ENCODE assay signal across 8 cellular contexts in genomic region chr2:31234690-31235503, GRCh38. TPM values are rescaled to one million over a fixed set of nuclear protein-coding genes. Genes with fewer than 3 reads are reported as not detected.
DNase-seq lines count a peak whose midpoint lies in the region; TF ChIP-seq lines count a peak whose summit lies in the region.

No MANE protein-coding gene starts in this region.

- no peaks in the 10 kb centered on the region for H3K9me3 ChIP-seq in mononuclear cell (ENCODE audit: low read depth, low read length)

- TF ChIP-seq CTCF in chondrocyte (IDR thresholded peaks at IDR 0.05), result no peak

- intact Hi-C loops in posterior cingulate gyrus (cut with DNase I), result no loop called here

- H3K9me3 Mint-ChIP-seq in activated naive CD4-positive, alpha-beta T cell treated with anti-CD3 and anti-CD28 coated beads, Interleukin-2, amount 50 U/mL, for 24 hours, result no peaks in the 10 kb centered on the region
- no peaks in the 10 kb centered on the region for H3K9me3 Mint-ChIP-seq in chondrocyte (ENCODE audit: low read depth)

- H3K27me3 ChIP-seq in mononuclear cell (ENCODE audit: insufficient read depth, low read length), result no peaks in the 10 kb centered on the region

- no peaks in the 10 kb centered on the region for H3K27me3 Mint-ChIP-seq in activated naive CD4-positive, alpha-beta T cell treated with anti-CD3 and anti-CD28 coated beads, Interleukin-2, amount 50 U/mL, for 24 hours
- peaks cover 17% of the 10 kb centered on the region for H3K27me3 Mint-ChIP-seq in chondrocyte (ENCODE audit: low read depth)

- DNase-seq in activated naive CD4-positive, alpha-beta T cell treated with anti-CD3 and anti-CD28 coated beads, Interleukin-2, amount 50 U/mL, for 16 hours, result no peak
- DNase-seq in chondrocyte (ENCODE audit: low spot score) (no peak), NCI-H1436 treated with DMSO at 0.1 percent for 48 hours (lab: John Stamatoyannopoulos, UW) (no peak), posterior cingulate gyrus (no peak)
- no peak for DNase-seq in stimulated activated CD4-positive, alpha-beta T cell treated with anti-CD3 and anti-CD28 coated beads, Interleukin-15, amount 100 ng/mL, for 24 hours

- peak overlapping the region; percentile 61 for H3K4me3 ChIP-seq in mononuclear cell (ENCODE audit: low read length)
- H3K4me3 ChIP-seq in urinary bladder (ENCODE audit: low read depth, low read length), result peak overlapping the region; percentile 71

- H3K27ac Mint-ChIP-seq in activated naive CD4-positive, alpha-beta T cell treated with anti-CD3 and anti-CD28 coated beads, Interleukin-2, amount 50 U/mL, for 24 hours, result peak overlapping the region; percentile 60
- no peak overlapping the region for H3K27ac Mint-ChIP-seq in chondrocyte (ENCODE audit: unreplicated experiment)

- H3K4me1 Mint-ChIP-seq in activated naive CD4-positive, alpha-beta T cell treated with anti-CD3 and anti-CD28 coated beads, Interleukin-2, amount 50 U/mL, for 24 hours, result peaks cover 25% of the 10 kb centered on the region
- H3K4me1 Mint-ChIP-seq in chondrocyte (ENCODE audit: low read depth), result peaks cover 40% of the 10 kb centered on the region

- H3K4me1 ChIP-seq in mononuclear cell (ENCODE audit: insufficient read depth, low read length) (peaks cover 22% of the 10 kb centered on the region), urinary bladder (ENCODE audit: insufficient read depth) (no peaks in the 10 kb centered on the region)

- H3K27ac ChIP-seq in urinary bladder (ENCODE audit: low read depth), result no peak overlapping the region

- no peaks in the 10 kb centered on the region for H3K36me3 ChIP-seq in urinary bladder (ENCODE audit: insufficient read depth)

- H3K4me3 Mint-ChIP-seq in activated naive CD4-positive, alpha-beta T cell treated with anti-CD3 and anti-CD28 coated beads, Interleukin-2, amount 50 U/mL, for 24 hours, result peak overlapping the region; percentile 77
- H3K4me3 Mint-ChIP-seq in chondrocyte (ENCODE audit: unreplicated experiment), result peak overlapping the region; percentile 78

- H3K36me3 Mint-ChIP-seq in activated naive CD4-positive, alpha-beta T cell treated with anti-CD3 and anti-CD28 coated beads, Interleukin-2, amount 50 U/mL, for 24 hours, result no peaks in the 10 kb centered on the region
- no peaks in the 10 kb centered on the region for H3K36me3 Mint-ChIP-seq in chondrocyte (ENCODE audit: low read depth)

- WGBS in urinary bladder, result 58% methylated on average over 17 of the region's 17 CpGs

RNA-seq across cellular contexts. Expression of gene EHD3, which starts 0.9 kb away (rescaled TPM):
- total RNA-seq in chondrocyte, result 22.3 to 29.9 TPM (median 24.0 TPM) in 3 replicates
- total RNA-seq in mononuclear cell, result 8.2 TPM
- total RNA-seq in urinary bladder, result 8.3 TPM
- polyA plus RNA-seq in urinary bladder, result 8.5 TPM

RNA-seq across cellular contexts. Expression of gene CAPN14, which starts 17.6 kb away (rescaled TPM):
- 0.10 to 0.39 TPM (median 0.15 TPM) in 3 replicates for total RNA-seq in chondrocyte
- total RNA-seq in mononuclear cell, result 0.21 TPM
- total RNA-seq in urinary bladder, result 0.42 TPM
- 0.44 TPM for polyA plus RNA-seq in urinary bladder
